ENCODE assay signal across 12 cellular contexts in genomic region chr1:15158506-15159165, GRCh38. TPM values are rescaled to one million over a fixed set of nuclear protein-coding genes. Genes with fewer than 3 reads are reported as not detected.
DNase-seq lines count a peak whose midpoint lies in the region; ATAC-seq, FAIRE-seq and TF ChIP-seq lines count a peak whose summit lies in the region.
"Had no signal": no experiment of that assay in that cellular context is flagged by ENCODE, and none has a peak within 500 bp of the region (broad histone marks: within the 10 kb centered on the region; RNA-seq: fewer than 3 reads in every experiment).

No MANE protein-coding gene starts in this region.

- SMC1A ChIA-PET in GM12878 (lab: Charles Lee; ENCODE audit: uncharacterized antibody, unreplicated experiment): interaction anchor here (0.7 to 5.5 kb wide), 8 partner anchors 10 to 113 kb away, joined by 3 to 52 read pairs (median 4); no protein-coding TSS in a partner anchor

- H3K4me1 ChIP-seq in left ventricle myocardium inferior (peaks cover 58% of the 10 kb centered on the region), GM12878 (ENCODE audit: control insufficient read depth, insufficient read depth, low read length) (peaks cover 39% of the 10 kb centered on the region)

- in situ Hi-C loops in GM12878 (cut with MboI): no loop called here

- no TSS peak for BruUV-seq in GM12878 (replicated peaks; lab: Mats Ljungman, UMichigan)

- no peak for TF ChIP-seq POLR2A in GM12878 (IDR thresholded peaks at IDR 0.05; ENCODE audit: low read depth, low read length)

- 40% methylated on average over 13 of the region's 13 CpGs for WGBS in GM12878 (ENCODE audit: insufficient coverage, insufficient replicate concordance, low lambda C conversion rate, missing lambda C conversion rate)

- ATAC-seq in Right ventricle myocardium inferior (no peak), GM12878 (no peak), GM21717 (IDR thresholded peaks at IDR 0.05; ENCODE audit: unreplicated experiment) (no peak), HG03460 (IDR thresholded peaks at IDR 0.05; ENCODE audit: unreplicated experiment) (no peak), HG03521 (IDR thresholded peaks at IDR 0.05; ENCODE audit: unreplicated experiment) (no peak)
- ATAC-seq: naive thymus-derived CD4-positive, alpha-beta T cell had no signal

- DNase-seq in left ventricle myocardium inferior (no peak), Right ventricle myocardium inferior (ENCODE audit: missing footprints) (no peak), GM12878 (ENCODE audit: low read depth, low spot score) (no peak), kidney tubule cell (ENCODE audit: low spot score) (peak; percentile 84), NCI-H1092 (lab: John Stamatoyannopoulos, UW) (no peak)
- DNase-seq: naive thymus-derived CD4-positive, alpha-beta T cell; NCI-H510A; stimulated activated CD4-positive, alpha-beta T cell treated with anti-CD3 and anti-CD28 coated beads, Interleukin-2, amount 100 ng/mL, for 48 hours; T-helper 2 cell had no signal

- RAD21 ChIA-PET in GM12878 (lab: Charles Lee; ENCODE audit: unreplicated experiment): interaction anchor here (0.9 to 1.0 kb wide), 2 partner anchors 10 to 90 kb away, joined by 3 to 4 read pairs; no protein-coding TSS in a partner anchor

- TF ChIP-seq EP300 in GM12878 (IDR thresholded peaks at IDR 0.05; ENCODE audit: borderline replicate concordance in 1 of 2, control insufficient read depth in 1 of 2, low read depth in 2 of 2, low read length in 2 of 2): no peak

- POLR2A ChIA-PET in GM12878 (lab: Charles Lee): interaction anchor here (1.1 kb wide), 1 partner anchor 9 kb away, joined by 3 read pairs; no protein-coding TSS in a partner anchor

- intact Hi-C loops in left ventricle myocardium inferior (cut with micrococcal nuclease) (loop anchor here (10.0 kb wide), 1 partner anchor 116 kb away; no protein-coding TSS in a partner anchor), Right ventricle myocardium inferior (cut with DNase I) (loop anchor here (10.0 kb wide), 1 partner anchor 146 kb away; no protein-coding TSS in a partner anchor), GM12878 (cut with micrococcal nuclease; ENCODE audit: unreplicated experiment) (loop anchor here (5.0 kb wide), 1 partner anchor 89 kb away; the partner anchor contains the start of gene FHAD1)

- no peaks in the 10 kb centered on the region for H4K20me1 ChIP-seq in GM12878 (ENCODE audit: control insufficient read depth, insufficient read depth)

- H3K4me2 ChIP-seq in GM12878 (ENCODE audit: control insufficient read depth, insufficient read depth): peak overlapping the region; percentile 27

- H3K36me3 ChIP-seq in left ventricle myocardium inferior (no peaks in the 10 kb centered on the region), GM12878 (ENCODE audit: control insufficient read depth in 2 of 2, insufficient read depth in 2 of 2, low read length in 1 of 2) (no peaks in the 10 kb centered on the region; a peak in 1 of 4 replicates)

- H3K79me2 ChIP-seq in GM12878 (ENCODE audit: control insufficient read depth, insufficient read depth, low read length): peaks cover 27% of the 10 kb centered on the region

- H3K27me3 ChIP-seq in left ventricle myocardium inferior (ENCODE audit: low read depth) (no peaks in the 10 kb centered on the region), GM12878 (replicated peaks in 1 of 2; ENCODE audit: control insufficient read depth in 2 of 2, insufficient read depth in 2 of 2, low read length in 1 of 2) (no peaks in the 10 kb centered on the region)

- peak overlapping the region; percentile 32 for H3K4me3 ChIP-seq in left ventricle myocardium inferior
- no peak overlapping the region for H3K4me3 ChIP-seq in GM12878

- H2AFZ ChIP-seq in GM12878 (ENCODE audit: control insufficient read depth, low read depth, low read length): 0 out of 2 replicates have a peak overlapping the region, but pooled peaks have one; percentile 15

- H3K9me3 ChIP-seq in left ventricle myocardium inferior (replicated peaks): no peaks in the 10 kb centered on the region
- H3K9me3 ChIP-seq in GM12878 (replicated peaks; ENCODE audit: control insufficient read depth, insufficient read depth, low read length): no peaks in the 10 kb centered on the region

- peak overlapping the region; percentile 61 for H3K27ac ChIP-seq in left ventricle myocardium inferior (replicated peaks)
- H3K27ac ChIP-seq in GM12878 (ENCODE audit: control insufficient read depth, insufficient read depth): 0 out of 2 replicates have a peak overlapping the region, but pooled peaks have one; percentile 7

- H3K9ac ChIP-seq in GM12878 (ENCODE audit: control insufficient read depth, insufficient read depth, low read length): no peak overlapping the region

- no peak for TF ChIP-seq RAD21 in GM12878 (IDR thresholded peaks at IDR 0.05; ENCODE audit: insufficient read depth, low read depth, low read length)

- TF ChIP-seq CTCF in left ventricle myocardium inferior (IDR thresholded peaks at IDR 0.05; ENCODE audit: borderline replicate concordance) (no peak), GM12878 (IDR thresholded peaks at IDR 0.05 in 2 of 3, conservative IDR thresholded peaks at IDR 0.05 in 1 of 3; ENCODE audit: control insufficient read depth in 2 of 3, extremely low read depth in 1 of 3, insufficient read depth in 1 of 3, low read depth in 3 of 3, low read length in 3 of 3) (no peak)

- FAIRE-seq in GM12878 (lab: Jason Lieb, UNC): no peak

- CTCF ChIA-PET in GM12878 (lab: Yijun Ruan, JAX): interaction anchor here (0.9 to 1.8 kb wide), 4 partner anchors 16 to 115 kb away, joined by 3 to 5 read pairs (median 4); no protein-coding TSS in a partner anchor

TF ChIP-seq in GM12878, 131 proteins besides CTCF, POLR2A, EP300 and RAD21:
- TF ChIP-seq CHD1 (IDR thresholded peaks at IDR 0.05; ENCODE audit: low read depth, low read length) (no peak), RB1 (IDR thresholded peaks at IDR 0.05; ENCODE audit: borderline replicate concordance) (no peak), MEF2A (IDR thresholded peaks at IDR 0.05; ENCODE audit: insufficient read depth, low read depth, low read length) (no peak)

RNA-seq across cellular contexts. Expression of gene TMEM51, which starts 5.1 kb away (rescaled TPM):
- total RNA-seq in left ventricle myocardium inferior (4.1 TPM), Right ventricle myocardium inferior (4.7 TPM), GM12878 (2014; rRNA removed) (3.0 and 3.2 TPM in 2 replicates), GM12878 (2014; rRNA removed; fragmentation: Illumina TruSeq; extraction: Trizol) (1.7 and 2.0 TPM in 2 replicates), GM12878 (2021) (4.2 TPM in 2 replicates)
- total RNA-seq in GM12878 (2013; cell fraction: nucleolus; rRNA removed): 5.5 and 5.8 TPM in 2 replicates
- polyA plus RNA-seq in GM12878 (2011; ENCODE audit: low read depth): 1.9 TPM
- polyA plus RNA-seq in GM12878 (2011; rRNA removed) (2.1 and 3.2 TPM in 2 replicates), GM12878 (2014; fragmentation: Illumina TruSeq; extraction: Trizol) (1.7 and 3.2 TPM in 2 replicates), GM12878 (2014; fragmentation: Nextera tagmentation; extraction: Ambion mirVana) (under 1 TPM; 0.55 to 0.93 TPM), GM12878 (2014; rRNA removed) (3.9 and 4.8 TPM in 2 replicates), GM12878 (2016; fragmentation: Nextera tagmentation; extraction: Ambion mirVana) (1 to 10 TPM; 2.2 to 3.6 TPM)
- polyA plus RNA-seq in GM12878 (2011; cell fraction: cytosol; rRNA removed): 3.2 TPM in 2 replicates
- polyA plus RNA-seq in GM12878 (2011; cell fraction: nucleus; rRNA removed): 2.3 and 2.7 TPM in 2 replicates
- polyA plus RNA-seq in GM12878 (2012): 2.9 and 4.9 TPM in 2 replicates
- polyA minus RNA-seq in GM12878 (2011; rRNA and poly(A)+ RNA removed): 1.5 and 2.5 TPM in 2 replicates
- 0.67 and 0.94 TPM in 2 replicates for polyA minus RNA-seq in GM12878 (2011; cell fraction: cytosol; rRNA and poly(A)+ RNA removed)
- polyA minus RNA-seq in GM12878 (2011; cell fraction: nucleus; rRNA and poly(A)+ RNA removed): 0.67 and 1.1 TPM in 2 replicates
- polyA plus RNA-seq: naive thymus-derived CD4-positive, alpha-beta T cell had no signal
